ENCODE assay signal across 25 cellular contexts in the genomic region with DNA sequence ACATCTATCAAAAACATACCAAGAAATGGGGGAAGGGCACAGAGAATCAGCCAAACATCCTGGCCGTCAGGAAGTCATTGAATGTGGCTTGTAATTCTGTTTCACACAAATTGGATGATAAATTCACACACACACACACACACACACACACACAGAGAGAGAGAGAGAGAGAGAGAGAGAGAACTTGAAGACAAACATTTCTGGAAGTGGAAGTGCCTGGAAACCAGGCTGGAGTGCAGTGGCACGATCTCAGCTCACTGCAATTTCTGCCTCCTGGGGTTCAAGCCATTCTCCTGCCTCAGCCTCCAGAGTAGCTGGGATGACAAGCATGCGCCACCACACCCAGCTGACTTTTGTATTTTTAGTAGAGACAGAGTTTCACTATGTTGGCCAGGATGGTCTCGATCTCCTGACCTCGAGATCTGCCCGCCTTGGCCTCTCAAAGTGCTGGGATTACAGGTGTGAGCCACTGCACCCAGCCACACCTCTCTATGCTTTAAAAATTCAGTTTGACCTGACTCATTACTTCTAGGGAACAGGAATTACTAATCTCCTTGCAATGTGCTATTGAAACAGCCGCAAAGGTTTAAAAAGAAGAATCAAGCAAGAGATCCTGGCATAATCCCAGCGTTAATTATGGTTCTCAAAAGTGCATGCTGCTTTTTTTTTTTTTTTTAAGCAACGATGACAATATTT.
A peak's percentile ranks its signal among the peaks of the same experiment; 100 is the strongest.
DNase-seq lines count a peak whose midpoint lies in the region; ATAC-seq and TF ChIP-seq lines count a peak whose summit lies in the region.
"Had no signal": no experiment of that assay in that cellular context is flagged by ENCODE, and none has a peak within 500 bp of the region (broad histone marks: within the 10 kb centered on the region; RNA-seq: fewer than 3 reads in every experiment).

No MANE protein-coding gene starts in this region.

- no peak overlapping the region for H2AFZ ChIP-seq in IMR-90 (replicated peaks; ENCODE audit: low read length, poor library complexity)

- DNase-seq in IMR-90 = no peak
- peak; percentile 51 for DNase-seq in kidney tubule cell (ENCODE audit: low spot score)
- DNase-seq in upper lobe of right lung = no peak
- DNase-seq in ACHN = no peak
- DNase-seq in stimulated activated CD4-positive, alpha-beta T cell treated with anti-CD3 and anti-CD28 coated beads, Interleukin-4, amount 100 ng/mL, for 4 hours = no peak
- DNase-seq: activated B cell treated with CpG ODN at 0.5 μM for 24 hours; activated CD4-positive, alpha-beta T cell treated with anti-CD3 and anti-CD28 coated beads, Interleukin-2, amount 50 U/mL, for 4 hours; activated CD8-positive, alpha-beta memory T cell treated with anti-CD3 and anti-CD28 coated beads, Interleukin-2, amount 50 U/mL, for 4 hours; CD4-positive, alpha-beta T cell; dorsolateral prefrontal cortex; heart right ventricle; NCI-H1092 treated with DMSO at 0.1 percent for 48 hours; NCI-H2029; OCI-M1; pancreas; right lobe of liver; SHP77 treated with DMSO at 0.1 percent for 48 hours; stimulated activated CD4-positive, alpha-beta T cell treated with anti-CD3 and anti-CD28 coated beads, Interleukin-15, amount 100 ng/mL, for 24 hours; stimulated activated naive CD8-positive, alpha-beta T cell treated with anti-CD3 and anti-CD28 coated beads, Interleukin-15, amount 100 ng/mL, for 72 hours; thyroid gland had no signal

- POLR2A ChIA-PET in IMR-90 (lab: Charles Lee; ENCODE audit: unreplicated experiment) = no interaction called here

- no peak overlapping the region for H2BK20ac ChIP-seq in IMR-90 (ENCODE audit: low read depth, low read length)

- in situ Hi-C loops in IMR-90 (cut with MboI; ENCODE audit: low sequenced_read_pairs) = no loop called here
- in situ Hi-C loops in ACHN (cut with HindIII; ENCODE audit: low pct_ligation_motif_present, low pct_unique_long_range_greater_than_20kb, low sequenced_read_pairs) = no loop called here

- no peaks in the 10 kb centered on the region for H3K9me1 ChIP-seq in IMR-90 (ENCODE audit: insufficient read depth, low read length)

- no peak overlapping the region for H3K56ac ChIP-seq in IMR-90 (ENCODE audit: extremely low read depth, insufficient read depth, low read length)

- H2BK120ac ChIP-seq in IMR-90 (ENCODE audit: low read depth, low read length) = no peak overlapping the region

- H4K20me1 ChIP-seq in IMR-90 (ENCODE audit: insufficient read depth, low read length) = no peaks in the 10 kb centered on the region

- intact Hi-C loops in IMR-90 (cut with micrococcal nuclease) = no loop called here
- intact Hi-C loops in upper lobe of right lung (cut with DNase I) = no loop called here

- H3K4me1 Mint-ChIP-seq in brain = peaks cover 49% of the 10 kb centered on the region
- H3K4me1 Mint-ChIP-seq: activated B cell treated with CpG ODN at 0.5 μM for 24 hours; activated naive CD4-positive, alpha-beta T cell treated with anti-CD3 and anti-CD28 coated beads, Interleukin-2, amount 50 U/mL, for 24 hours; activated T-helper 17 cell treated with anti-CD3 and anti-CD28 coated beads, Interleukin-2, amount 50 U/mL, for 72 hours; stimulated activated naive CD8-positive, alpha-beta T cell treated with anti-CD3 and anti-CD28 coated beads, Interleukin-15, amount 100 ng/mL, for 72 hours had no signal

- no peak overlapping the region for H3K4me3 ChIP-seq in IMR-90 (ENCODE audit: insufficient read depth, low read depth, low read length)
- H3K4me3 ChIP-seq in upper lobe of right lung = no peak overlapping the region
- H3K4me3 ChIP-seq: dorsolateral prefrontal cortex, heart right ventricle, pancreas, right lobe of liver, thyroid gland had no signal

- H3K4ac ChIP-seq in IMR-90 (ENCODE audit: low read depth, low read length) = no peak overlapping the region

- no peak for TF ChIP-seq RAD21 in IMR-90 (IDR thresholded peaks at IDR 0.05; ENCODE audit: low read length)

- H3K9ac ChIP-seq in IMR-90 (ENCODE audit: low read depth, low read length) = no peak overlapping the region

- H2AK5ac ChIP-seq in IMR-90 (ENCODE audit: low read depth, low read length) = no peak overlapping the region

- H3K36me3 ChIP-seq in IMR-90 (ENCODE audit: control insufficient read depth, insufficient read depth, low read length) (no peaks in the 10 kb centered on the region), upper lobe of right lung (no peaks in the 10 kb centered on the region)
- H3K36me3 ChIP-seq: heart right ventricle, pancreas, right lobe of liver, thyroid gland had no signal

- H2AK9ac ChIP-seq in IMR-90 (replicated peaks; ENCODE audit: low read depth, low read length, poor library complexity) = no peak overlapping the region

- no peak overlapping the region for H4K5ac ChIP-seq in IMR-90 (ENCODE audit: low read depth, low read length)

- peak overlapping the region; percentile 49 for H2BK5ac ChIP-seq in IMR-90 (ENCODE audit: low read depth, low read length, poor library complexity, severe bottlenecking)

- CTCF ChIA-PET in IMR-90 (lab: Yijun Ruan, JAX) = no interaction called here

- no peak for ATAC-seq in IMR-90 (ENCODE audit: low read depth)
- ATAC-seq in upper lobe of right lung = peak; percentile 30
- no peak for ATAC-seq in GM19463 (IDR thresholded peaks at IDR 0.05; ENCODE audit: unreplicated experiment)
- ATAC-seq: activated T-helper 17 cell treated with anti-CD3 and anti-CD28 coated beads, Interleukin-2, amount 50 U/mL, for 72 hours; heart right ventricle; natural killer cell treated with Interleukin-12 subunit alpha and Interleukin-12 subunit beta and Interleukin-15 and Interleukin-18, amount 100 ng/mL, for 72 hours; pancreas; right lobe of liver; stimulated activated naive CD8-positive, alpha-beta T cell treated with anti-CD3 and anti-CD28 coated beads, Interleukin-15, amount 100 ng/mL, for 72 hours had no signal

- H3K9me3 Mint-ChIP-seq in brain = no peaks in the 10 kb centered on the region
- H3K9me3 Mint-ChIP-seq: activated B cell treated with CpG ODN at 0.5 μM for 24 hours; activated naive CD4-positive, alpha-beta T cell treated with anti-CD3 and anti-CD28 coated beads, Interleukin-2, amount 50 U/mL, for 24 hours; CD4-positive, alpha-beta T cell had no signal

- BruUV-seq in IMR-90 (replicated peaks; lab: Mats Ljungman, UMichigan) = no TSS peak

- H3K27me3 ChIP-seq in IMR-90 (ENCODE audit: control insufficient read depth, insufficient read depth, low read length) (no peaks in the 10 kb centered on the region), upper lobe of right lung (no peaks in the 10 kb centered on the region)
- H3K27me3 ChIP-seq: heart right ventricle, pancreas, right lobe of liver, thyroid gland had no signal

- H3K18ac ChIP-seq in IMR-90 (ENCODE audit: low read depth, low read length) = no peak overlapping the region

- 80% methylated on average over 1 of the region's 9 CpGs; no CpG with 5 or more reads in 1 of the 2 experiments for WGBS in IMR-90 (ENCODE audit: extremely low coverage in 2 of 2, insufficient read length in 1 of 2), 2 experiments

- no peak overlapping the region for H3K27ac ChIP-seq in IMR-90 (ENCODE audit: insufficient read depth, low read length)
- H3K27ac ChIP-seq in upper lobe of right lung = no peak overlapping the region
- H3K27ac ChIP-seq: dorsolateral prefrontal cortex, heart right ventricle, pancreas, right lobe of liver, thyroid gland had no signal

- no peak overlapping the region for H3K14ac ChIP-seq in IMR-90 (replicated peaks; ENCODE audit: low read depth, low read length)

- no peaks in the 10 kb centered on the region for H3K79me1 ChIP-seq in IMR-90 (ENCODE audit: low read depth in 1 of 2, low read length in 2 of 2)

- H4K91ac ChIP-seq in IMR-90 (ENCODE audit: insufficient read depth, low read depth, low read length) = no peak overlapping the region

- H2BK15ac ChIP-seq in IMR-90 (ENCODE audit: low read depth, low read length) = no peak overlapping the region

- no peak overlapping the region for H3K23ac ChIP-seq in IMR-90 (ENCODE audit: low read depth, low read length)

- H3K9me3 ChIP-seq in IMR-90 (ENCODE audit: control insufficient read depth, insufficient read depth, low read length) = no peaks in the 10 kb centered on the region
- no peaks in the 10 kb centered on the region for H3K9me3 ChIP-seq in upper lobe of right lung
- H3K9me3 ChIP-seq: heart right ventricle, pancreas, right lobe of liver, thyroid gland had no signal

- peaks cover 1% of the 10 kb centered on the region; the same call in 1 of the 2 replicates for H3K4me1 ChIP-seq in IMR-90 (ENCODE audit: control insufficient read depth, insufficient read depth, low read length)
- H3K4me1 ChIP-seq in upper lobe of right lung = no peaks in the 10 kb centered on the region
- H3K4me1 ChIP-seq: heart right ventricle, pancreas had no signal

- no peaks in the 10 kb centered on the region for H3K27me3 Mint-ChIP-seq in brain
- H3K27me3 Mint-ChIP-seq: activated B cell treated with CpG ODN at 0.5 μM for 24 hours; activated naive CD4-positive, alpha-beta T cell treated with anti-CD3 and anti-CD28 coated beads, Interleukin-2, amount 50 U/mL, for 24 hours; CD4-positive, alpha-beta T cell; natural killer cell treated with Interleukin-12 subunit alpha and Interleukin-12 subunit beta and Interleukin-15 and Interleukin-18, amount 100 ng/mL, for 72 hours had no signal

- dilution Hi-C loops in IMR-90 (cut with HindIII; ENCODE audit: low sequenced_read_pairs, unreplicated experiment) = no loop called here

- no peak for TF ChIP-seq CTCF in IMR-90 (conservative IDR thresholded peaks at IDR 0.05; ENCODE audit: low read depth, low read length)
- TF ChIP-seq CTCF in brain (conservative IDR thresholded peaks at IDR 0.05) = no peak
- TF ChIP-seq CTCF in upper lobe of right lung (IDR thresholded peaks at IDR 0.05) = no peak

- H3K27ac Mint-ChIP-seq in brain = peak overlapping the region in 4 of 5 experiments; percentile 6 to 73 (median 30)
- H3K27ac Mint-ChIP-seq: activated B cell treated with CpG ODN at 0.5 μM for 24 hours; activated naive CD4-positive, alpha-beta T cell treated with anti-CD3 and anti-CD28 coated beads, Interleukin-2, amount 50 U/mL, for 24 hours; activated T-helper 17 cell treated with anti-CD3 and anti-CD28 coated beads, Interleukin-2, amount 50 U/mL, for 72 hours; CD4-positive, alpha-beta T cell; natural killer cell treated with Interleukin-12 subunit alpha and Interleukin-12 subunit beta and Interleukin-15 and Interleukin-18, amount 100 ng/mL, for 72 hours had no signal

- peak overlapping the region in 2 of 5 experiments; percentile 23 to 32 for H3K4me3 Mint-ChIP-seq in brain
- H3K4me3 Mint-ChIP-seq: activated B cell treated with CpG ODN at 0.5 μM for 24 hours; activated naive CD4-positive, alpha-beta T cell treated with anti-CD3 and anti-CD28 coated beads, Interleukin-2, amount 50 U/mL, for 24 hours; activated T-helper 17 cell treated with anti-CD3 and anti-CD28 coated beads, Interleukin-2, amount 50 U/mL, for 72 hours; CD4-positive, alpha-beta T cell; natural killer cell treated with Interleukin-12 subunit alpha and Interleukin-12 subunit beta and Interleukin-15 and Interleukin-18, amount 100 ng/mL, for 72 hours; stimulated activated naive CD8-positive, alpha-beta T cell treated with anti-CD3 and anti-CD28 coated beads, Interleukin-15, amount 100 ng/mL, for 72 hours had no signal

- no peak for TF ChIP-seq POLR2A in IMR-90 (IDR thresholded peaks at IDR 0.05; ENCODE audit: low read depth, low read length)

- 0 out of 4 replicates have a peak overlapping the region, but pooled peaks of 1 of the 2 experiments have one; percentile 48 for H4K8ac ChIP-seq in IMR-90 (ENCODE audit: low read depth in 2 of 2, low read length in 2 of 2)

- no peaks in the 10 kb centered on the region for H3K36me3 Mint-ChIP-seq in brain
- H3K36me3 Mint-ChIP-seq: activated naive CD4-positive, alpha-beta T cell treated with anti-CD3 and anti-CD28 coated beads, Interleukin-2, amount 50 U/mL, for 24 hours; natural killer cell treated with Interleukin-12 subunit alpha and Interleukin-12 subunit beta and Interleukin-15 and Interleukin-18, amount 100 ng/mL, for 72 hours had no signal

- H3K4me2 ChIP-seq in IMR-90 (ENCODE audit: low read depth, low read length) = no peak overlapping the region
